ENCODE assay signal across 11 cellular contexts in genomic region chr2:211408485-211408884, GRCh38.
DNase-seq lines count a peak whose midpoint lies in the region; ATAC-seq and TF ChIP-seq lines count a peak whose summit lies in the region.
"Had no signal": no experiment of that assay in that cellular context is flagged by ENCODE, and none has a peak within 500 bp of the region (broad histone marks: within the 10 kb centered on the region; RNA-seq: fewer than 3 reads in every experiment).

No MANE protein-coding gene starts in this region.

- H3K36me3 ChIP-seq in mucosa of descending colon (ENCODE audit: low read depth): no peaks in the 10 kb centered on the region

- peak; percentile 47 for ATAC-seq in mucosa of descending colon
- ATAC-seq: stimulated activated naive CD8-positive, alpha-beta T cell treated with anti-CD3 and anti-CD28 coated beads, Interleukin-15, Interleukin-2, amounts not matched to agents 100 U/mL and 50 U/mL, for 24 hours had no signal

- DNase-seq in Caki2 (ENCODE audit: low read depth) (peak; percentile 83), M059J (ENCODE audit: low read depth) (peak; percentile 72), choroid plexus epithelial cell (ENCODE audit: low read depth) (peak; percentile 6), mucosa of descending colon (no peak), NCI-H2227 (lab: John Stamatoyannopoulos, UW; ENCODE audit: unreplicated experiment) (no peak), amygdala (lab: John Stamatoyannopoulos, UW) (no peak)
- DNase-seq in activated T-cell treated with anti-CD3 and anti-CD28 coated beads, Interleukin-2, amount 50 U/mL, for 1 hour: no peak
- no peak for DNase-seq in activated CD8-positive, alpha-beta memory T cell treated with anti-CD3 and anti-CD28 coated beads, Interleukin-2, amount 50 U/mL, for 48 hours
- DNase-seq: head of caudate nucleus; HFFc6; stimulated activated naive CD8-positive, alpha-beta T cell treated with anti-CD3 and anti-CD28 coated beads, Interleukin-15, Interleukin-2, amounts not matched to agents 100 U/mL and 50 U/mL, for 24 hours had no signal

- H3K4me1 ChIP-seq in mucosa of descending colon (ENCODE audit: low read depth): no peaks in the 10 kb centered on the region

- no peaks in the 10 kb centered on the region for H3K9me3 ChIP-seq in mucosa of descending colon

- no peak overlapping the region for H3K4me3 ChIP-seq in choroid plexus epithelial cell (ENCODE audit: low read depth, low read length)
- H3K4me3 ChIP-seq in mucosa of descending colon: no peak overlapping the region

- TF ChIP-seq CTCF in choroid plexus epithelial cell (conservative IDR thresholded peaks at IDR 0.05; ENCODE audit: low read depth, low read length) (no peak), mucosa of descending colon (IDR thresholded peaks at IDR 0.05) (no peak)

- in situ Hi-C loops in Caki2 (cut with HindIII; ENCODE audit: low pct_unique_long_range_greater_than_20kb, low sequenced_read_pairs): no loop called here

- intact Hi-C loops in mucosa of descending colon (cut with DNase I, micrococcal nuclease): no loop called here

Comparison
In these comparisons a context has a peak if more than half of its experiments do, and no peak if none do; other contexts are left out.
1. DNase-seq: peak in Caki2 (single experiment), M059J (single experiment) and choroid plexus epithelial cell (single experiment); none in mucosa of descending colon (0 of 3), activated T-cell treated with anti-CD3 and anti-CD28 coated beads, Interleukin-2, amount 50 U/mL, for 1 hour (single experiment), NCI-H2227 (single experiment), amygdala (0 of 56) and activated CD8-positive, alpha-beta memory T cell treated with anti-CD3 and anti-CD28 coated beads, Interleukin-2, amount 50 U/mL, for 48 hours (single experiment).